8 cellular contexts compared by ENCODE assay signal in the genomic region with DNA sequence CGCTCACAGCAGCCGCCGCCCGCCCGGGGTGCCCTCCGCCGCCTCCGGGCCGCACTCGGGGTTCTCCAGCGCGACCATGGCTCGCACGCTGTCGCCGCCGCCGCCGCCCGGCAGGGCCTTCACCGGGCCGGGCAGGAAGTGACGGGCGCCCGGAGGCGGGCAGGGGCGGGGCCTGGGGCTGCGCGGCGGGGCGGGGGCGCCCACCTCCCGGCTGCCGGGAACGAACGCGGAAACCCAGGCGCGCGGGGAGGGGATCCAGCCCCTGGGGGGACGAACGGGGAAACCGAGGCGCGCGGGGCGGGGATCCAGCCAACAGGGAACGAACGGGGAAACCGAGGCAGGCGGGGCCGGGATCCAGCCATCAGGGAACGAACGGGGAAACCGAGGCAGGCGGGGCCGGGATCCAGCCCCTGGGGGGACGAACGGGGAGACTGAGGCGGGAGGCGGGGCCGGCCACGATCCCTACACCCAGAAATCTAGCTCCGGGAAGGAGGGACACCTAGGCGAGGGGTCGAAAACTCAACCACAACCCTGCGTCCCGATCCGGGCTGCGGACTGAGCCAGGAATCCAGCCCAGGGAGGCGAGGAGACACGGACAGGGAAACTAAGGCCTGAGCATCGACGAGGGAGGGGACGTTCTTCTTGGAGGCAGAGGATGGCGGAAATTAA. TPM values are rescaled to one million over a fixed set of nuclear protein-coding genes. Genes with fewer than 3 reads are reported as not detected.
DNase-seq lines count a peak whose midpoint lies in the region; ATAC-seq and TF ChIP-seq lines count a peak whose summit lies in the region.

A gene (minus strand): TSS at position 140 of the 669 bp plus-strand sequence. CDS start 62 bp downstream, at position 78.

- peak; percentile 68 for ATAC-seq in HG02759 (IDR thresholded peaks at IDR 0.05; ENCODE audit: unreplicated experiment)
- peak; percentile 40 to 46 for ATAC-seq in naive thymus-derived CD8-positive, alpha-beta T cell

- POLR2A ChIA-PET in naive thymus-derived CD8-positive, alpha-beta T cell (lab: Charles Lee) = interaction anchor here (0.6 to 9.1 kb wide), 6 partner anchors 8 to 872 kb away, joined by 4 to 165 read pairs (median 10); a partner anchor contains a TSS

- peak within 1 kb of the TSS; percentile 77 for H3K4me3 ChIP-seq in fibroblast of mammary gland (ENCODE audit: control insufficient read depth, low read depth, low read length)

- H3K4me3 Mint-ChIP-seq in naive thymus-derived CD8-positive, alpha-beta T cell = peak within 1 kb of the TSS; percentile 81 to 92 (median 85)

- peak; percentile 63 for DNase-seq in EL
- peak; percentile 82 for DNase-seq in activated T-helper 9 cell treated with anti-CD3 and anti-CD28 coated beads, Interleukin-2, amount 50 U/mL, for 16 hours (ENCODE audit: low read depth)
- DNase-seq in fibroblast of mammary gland (ENCODE audit: low read depth) = peak; percentile 30
- DNase-seq in naive thymus-derived CD8-positive, alpha-beta T cell = peak; percentile 75 to 89 (median 82)
- DNase-seq in stimulated activated naive CD4-positive, alpha-beta T cell (lab: John Stamatoyannopoulos, UW) = peak; percentile 75 to 82 (median 80)
- no peak for DNase-seq in NCI-H2107 treated with DMSO at 0.1 percent for 48 hours (lab: John Stamatoyannopoulos, UW; ENCODE audit: unreplicated experiment)

- no peak for TF ChIP-seq CTCF in fibroblast of mammary gland (conservative IDR thresholded peaks at IDR 0.05; ENCODE audit: control insufficient read depth, insufficient read depth, low read depth, low read length)

- H3K36me3 Mint-ChIP-seq in naive thymus-derived CD8-positive, alpha-beta T cell = peaks cover 0 to 10% (median 7%) of the 10 kb centered on the region in 3 donors

- H3K27ac Mint-ChIP-seq in naive thymus-derived CD8-positive, alpha-beta T cell = peak within 1 kb of the TSS; percentile 80 to 98 (median 94)

- peaks cover 15 to 41% (median 31%) of the 10 kb centered on the region in 4 donors for H3K4me1 Mint-ChIP-seq in naive thymus-derived CD8-positive, alpha-beta T cell

- H3K9me3 Mint-ChIP-seq in naive thymus-derived CD8-positive, alpha-beta T cell = no peaks in the 10 kb centered on the region

- H3K27me3 Mint-ChIP-seq in naive thymus-derived CD8-positive, alpha-beta T cell = peaks cover 0 to 2% (median 0%) of the 10 kb centered on the region in 5 donors

TF ChIP-seq in PFSK-1, 5 proteins besides CTCF, POLR2A, EP300 and RAD21:
- TF ChIP-seq POLR2AphosphoS5 (IDR thresholded peaks at IDR 0.05; ENCODE audit: low read depth, low read length) (peak; percentile 61; the same call in 1 of the 2 replicates), TAF1 (IDR thresholded peaks at IDR 0.05; ENCODE audit: borderline replicate concordance, insufficient read depth, low read length) (peak; percentile 45; the same call in 1 of the 2 replicates), FOXP2 (optimal IDR thresholded peaks at IDR 0.05; ENCODE audit: borderline replicate concordance, extremely low read depth, extremely low read length, insufficient read depth) (no peak), SIN3A (IDR thresholded peaks at IDR 0.05; ENCODE audit: borderline replicate concordance, insufficient read depth, low read length) (no peak; the same call in 1 of the 2 replicates)
- TF ChIP-seq, protein P1, sequence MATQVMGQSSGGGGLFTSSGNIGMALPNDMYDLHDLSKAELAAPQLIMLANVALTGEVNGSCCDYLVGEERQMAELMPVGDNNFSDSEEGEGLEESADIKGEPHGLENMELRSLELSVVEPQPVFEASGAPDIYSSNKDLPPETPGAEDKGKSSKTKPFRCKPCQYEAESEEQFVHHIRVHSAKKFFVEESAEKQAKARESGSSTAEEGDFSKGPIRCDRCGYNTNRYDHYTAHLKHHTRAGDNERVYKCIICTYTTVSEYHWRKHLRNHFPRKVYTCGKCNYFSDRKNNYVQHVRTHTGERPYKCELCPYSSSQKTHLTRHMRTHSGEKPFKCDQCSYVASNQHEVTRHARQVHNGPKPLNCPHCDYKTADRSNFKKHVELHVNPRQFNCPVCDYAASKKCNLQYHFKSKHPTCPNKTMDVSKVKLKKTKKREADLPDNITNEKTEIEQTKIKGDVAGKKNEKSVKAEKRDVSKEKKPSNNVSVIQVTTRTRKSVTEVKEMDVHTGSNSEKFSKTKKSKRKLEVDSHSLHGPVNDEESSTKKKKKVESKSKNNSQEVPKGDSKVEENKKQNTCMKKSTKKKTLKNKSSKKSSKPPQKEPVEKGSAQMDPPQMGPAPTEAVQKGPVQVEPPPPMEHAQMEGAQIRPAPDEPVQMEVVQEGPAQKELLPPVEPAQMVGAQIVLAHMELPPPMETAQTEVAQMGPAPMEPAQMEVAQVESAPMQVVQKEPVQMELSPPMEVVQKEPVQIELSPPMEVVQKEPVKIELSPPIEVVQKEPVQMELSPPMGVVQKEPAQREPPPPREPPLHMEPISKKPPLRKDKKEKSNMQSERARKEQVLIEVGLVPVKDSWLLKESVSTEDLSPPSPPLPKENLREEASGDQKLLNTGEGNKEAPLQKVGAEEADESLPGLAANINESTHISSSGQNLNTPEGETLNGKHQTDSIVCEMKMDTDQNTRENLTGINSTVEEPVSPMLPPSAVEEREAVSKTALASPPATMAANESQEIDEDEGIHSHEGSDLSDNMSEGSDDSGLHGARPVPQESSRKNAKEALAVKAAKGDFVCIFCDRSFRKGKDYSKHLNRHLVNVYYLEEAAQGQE (IDR thresholded peaks at IDR 0.05; ENCODE audit: insufficient read depth in 1 of 2, low read depth in 2 of 2, low read length in 2 of 2) = no peak

RNA-seq across cellular contexts. Expression of the gene that starts here (rescaled TPM):
- polyA plus RNA-seq in PFSK-1 (2012; ENCODE audit: insufficient read length, low read depth) = 79.7 TPM
- total RNA-seq in naive thymus-derived CD8-positive, alpha-beta T cell = 100 to 1,000 TPM; 179 to 184 TPM
- 100 to 1,000 TPM; 137 to 238 (median 182) TPM for polyA plus RNA-seq in naive thymus-derived CD8-positive, alpha-beta T cell
